ENCODE assay signal across 24 cellular contexts in genomic region chr7:140308060-140308459, GRCh38.
"Had no signal": no experiment of that assay in that cellular context is flagged by ENCODE, and none has a peak within 500 bp of the region (broad histone marks: within the 10 kb centered on the region; RNA-seq: fewer than 3 reads in every experiment).

No MANE protein-coding gene starts in this region.

- H3K4me3 ChIP-seq: gastrocnemius medialis, hepatocyte, left ventricle myocardium inferior, lower lobe of right lung, pancreas, stomach, thyroid gland had no signal

- DNase-seq: cerebellar nuclear complex; effector CD8-positive, alpha-beta T cell; endodermal cell; foreskin fibroblast; gastrocnemius medialis; head of caudate nucleus; kidney; left ventricle myocardium inferior; lower lobe of right lung; natural killer cell; pancreas; stimulated activated CD4-positive, alpha-beta T cell treated with anti-CD3 and anti-CD28 coated beads, Interleukin-2, amount 100 ng/mL, for 24 hours; stimulated activated CD4-positive, alpha-beta T cell treated with anti-CD3 and anti-CD28 coated beads, Interleukin-4, amount 100 ng/mL, for 24 hours; stimulated activated naive CD4-positive, alpha-beta T cell treated with Interleukin-2 at 50 U/mL for 16 hours; stomach; thyroid gland had no signal

- H3K4me1 ChIP-seq: gastrocnemius medialis, left ventricle myocardium inferior had no signal

- FAIRE-seq: kidney, pancreas had no signal

- H3K27ac Mint-ChIP-seq: endodermal cell; natural killer cell; progenitor cell of endocrine pancreas; stimulated activated effector memory CD8-positive, alpha-beta T cell treated with anti-CD3 and anti-CD28 coated beads, Interleukin-12 subunit alpha, Interleukin-12 subunit beta, amount 100 ng/mL, for 72 hours; type B pancreatic cell had no signal

- H3K79me2 ChIP-seq: hepatocyte had no signal

- ATAC-seq: esophagus mucosa; gastrocnemius medialis; lower lobe of right lung; natural killer cell; pancreas; sciatic nerve; stimulated activated effector memory CD8-positive, alpha-beta T cell treated with anti-CD3 and anti-CD28 coated beads, Interleukin-12 subunit alpha, Interleukin-12 subunit beta, amount 100 ng/mL, for 72 hours had no signal

- H3K4me3 Mint-ChIP-seq: endodermal cell; natural killer cell; stimulated activated effector memory CD8-positive, alpha-beta T cell treated with anti-CD3 and anti-CD28 coated beads, Interleukin-12 subunit alpha, Interleukin-12 subunit beta, amount 100 ng/mL, for 72 hours; type B pancreatic cell had no signal

- H3K27me3 ChIP-seq: gastrocnemius medialis, hepatocyte, neutrophil, pancreas, stomach, thyroid gland had no signal

- H3K36me3 ChIP-seq: gastrocnemius medialis, lower lobe of right lung, neutrophil, pancreas, stomach, thyroid gland had no signal

- H3K27me3 Mint-ChIP-seq: type B pancreatic cell had no signal

- H3K36me3 Mint-ChIP-seq: natural killer cell; stimulated activated effector memory CD8-positive, alpha-beta T cell treated with anti-CD3 and anti-CD28 coated beads, Interleukin-12 subunit alpha, Interleukin-12 subunit beta, amount 100 ng/mL, for 72 hours had no signal

- H3K9me3 ChIP-seq: lower lobe of right lung, neutrophil, pancreas, thyroid gland had no signal

- H3K27ac ChIP-seq: epithelial cell of prostate, gastrocnemius medialis, left ventricle myocardium inferior, lower lobe of right lung, neutrophil, pancreas, thyroid gland had no signal

- H3K4me2 ChIP-seq: hepatocyte had no signal

- H2AFZ ChIP-seq: hepatocyte had no signal
